8 cellular contexts compared by ENCODE assay signal in genomic region chr19:45403781-45404556, GRCh38. TPM values are rescaled to one million over a fixed set of nuclear protein-coding genes. Genes with fewer than 3 reads are reported as not detected.
DNase-seq lines count a peak whose midpoint lies in the region; ATAC-seq, FAIRE-seq and TF ChIP-seq lines count a peak whose summit lies in the region.

No MANE protein-coding gene starts in this region.

- ATAC-seq in activated CD8-positive, alpha-beta T cell treated with anti-CD3 and anti-CD28 coated beads, Interleukin-2, amount 10 ng/mL, durations not matched to agents 7 days and 5 days: peak; percentile 22
- no peak for ATAC-seq in GM18873 (IDR thresholded peaks at IDR 0.05; ENCODE audit: low FRiP score, unreplicated experiment)

- H3K36me3 ChIP-seq in endothelial cell of umbilical vein (ENCODE audit: control insufficient read depth in 2 of 2, extremely low read depth in 1 of 2, insufficient read depth in 2 of 2, low read length in 2 of 2) (no peaks in the 10 kb centered on the region), vagina (no peaks in the 10 kb centered on the region)

- no peaks in the 10 kb centered on the region for H3K27me3 ChIP-seq in endothelial cell of umbilical vein (ENCODE audit: control insufficient read depth in 2 of 2, insufficient read depth in 2 of 2, low read length in 2 of 2)
- no peaks in the 10 kb centered on the region for H3K27me3 ChIP-seq in vagina

- H3K9ac ChIP-seq in endothelial cell of umbilical vein (replicated peaks; ENCODE audit: extremely low read depth, insufficient read depth, low read length): peak overlapping the region; percentile 82

- peaks cover 61% of the 10 kb centered on the region for H3K79me2 ChIP-seq in endothelial cell of umbilical vein (ENCODE audit: control insufficient read depth, insufficient read depth, low read length)

- peaks cover 12% of the 10 kb centered on the region for H3K36me3 Mint-ChIP-seq in activated CD8-positive, alpha-beta T cell treated with anti-CD3 and anti-CD28 coated beads, Interleukin-2, amount 10 ng/mL, durations not matched to agents 7 days and 5 days (ENCODE audit: low read depth)
- peaks cover 8% of the 10 kb centered on the region for H3K36me3 Mint-ChIP-seq in nephron (ENCODE audit: low read depth)

- H3K9me3 Mint-ChIP-seq in activated CD8-positive, alpha-beta T cell treated with anti-CD3 and anti-CD28 coated beads, Interleukin-2, amount 10 ng/mL, durations not matched to agents 7 days and 5 days (ENCODE audit: insufficient read depth): no peaks in the 10 kb centered on the region
- H3K9me3 Mint-ChIP-seq in nephron: no peaks in the 10 kb centered on the region

- H3K4me2 ChIP-seq in endothelial cell of umbilical vein (ENCODE audit: insufficient read depth, low read length): peak overlapping the region; percentile 56

- dilution Hi-C loops in endothelial cell of umbilical vein (cut with MboI; ENCODE audit: extremely low pct_ligation_motif_present, low sequenced_read_pairs): no loop called here

- H3K9me1 ChIP-seq in endothelial cell of umbilical vein (replicated peaks; ENCODE audit: control insufficient read depth, extremely low read depth, insufficient read depth, low read length): no peaks in the 10 kb centered on the region

- peaks cover 21% of the 10 kb centered on the region for H3K27me3 Mint-ChIP-seq in activated CD8-positive, alpha-beta T cell treated with anti-CD3 and anti-CD28 coated beads, Interleukin-2, amount 10 ng/mL, durations not matched to agents 7 days and 5 days (ENCODE audit: low read depth)
- peaks cover 63% of the 10 kb centered on the region for H3K27me3 Mint-ChIP-seq in nephron (ENCODE audit: low read depth)

- CTCF ChIA-PET in GM10248 (lab: Yijun Ruan, JAX): interaction anchor here (0.9 to 2.9 kb wide), 12 partner anchors 10 to 81 kb away, joined by 3 to 16 read pairs (median 4); no protein-coding TSS in a partner anchor
- CTCF ChIA-PET in activated CD8-positive, alpha-beta T cell treated with anti-CD3 and anti-CD28 coated beads, Interleukin-2, amount 10 ng/mL, durations not matched to agents 7 days and 5 days (lab: Charles Lee): interaction anchor here (0.9 to 6.1 kb wide), 16 partner anchors 11 to 242 kb away, joined by 3 to 64 read pairs (median 4); partner anchors contain the start of genes ERCC1 and FOSB
- CTCF ChIA-PET in endothelial cell of umbilical vein (lab: Charles Lee): interaction anchor here (0.6 to 6.6 kb wide), 13 partner anchors 9 to 81 kb away, joined by 3 to 101 read pairs (median 6); partner anchors contain the start of gene ERCC1

- intact Hi-C loops in endothelial cell of umbilical vein (cut with micrococcal nuclease) (no loop called here), vagina (cut with DNase I) (no loop called here)

- H4K20me1 ChIP-seq in endothelial cell of umbilical vein (replicated peaks; ENCODE audit: control insufficient read depth, extremely low read depth, insufficient read depth, low read length): no peaks in the 10 kb centered on the region

- H3K4me3 ChIP-seq in endothelial cell of umbilical vein (replicated peaks in 1 of 3; ENCODE audit: insufficient read depth in 1 of 3, low read depth in 1 of 3, low read length in 3 of 3) (peak overlapping the region; percentile 73 to 83 (median 81)), vagina (peak overlapping the region; percentile 65 to 69)

- POLR2A ChIA-PET in GM10248 (lab: Yijun Ruan, JAX): no interaction called here
- POLR2A ChIA-PET in activated CD8-positive, alpha-beta T cell treated with anti-CD3 and anti-CD28 coated beads, Interleukin-2, amount 10 ng/mL, durations not matched to agents 7 days and 5 days (lab: Charles Lee): interaction anchor here (0.8 to 1.1 kb wide), 2 partner anchors 33 to 75 kb away, joined by 3 to 4 read pairs; partner anchors contain the start of gene ERCC2
- POLR2A ChIA-PET in endothelial cell of umbilical vein (lab: Charles Lee): no interaction called here

- TF ChIP-seq CTCF in GM10248 (IDR thresholded peaks at IDR 0.05; ENCODE audit: control extremely low read depth, extremely low read depth, low read depth, missing control alignments) (peak; percentile 52), endothelial cell of umbilical vein (IDR thresholded peaks at IDR 0.05; ENCODE audit: extremely low read depth in 1 of 2, insufficient read depth in 1 of 2, low read depth in 1 of 2, low read length in 2 of 2) (peak; percentile 66 to 72), nephron (IDR thresholded peaks at IDR 0.05; ENCODE audit: unreplicated experiment in 3 of 3) (peak; percentile 25 to 45 (median 28)), vagina (IDR thresholded peaks at IDR 0.05) (no peak)

- no TSS peak for BruUV-seq in endothelial cell of umbilical vein (replicated peaks; lab: Mats Ljungman, UMichigan)

- peak overlapping the region; percentile 88 for H3K27ac ChIP-seq in endothelial cell of umbilical vein (ENCODE audit: insufficient read depth, low read depth, low read length)
- peak overlapping the region; percentile 97 for H3K27ac ChIP-seq in vagina

- H3K9me3 ChIP-seq in endothelial cell of umbilical vein (replicated peaks; ENCODE audit: control insufficient read depth, insufficient read depth, low read length): no peaks in the 10 kb centered on the region
- no peaks in the 10 kb centered on the region for H3K9me3 ChIP-seq in vagina

- no peak for TF ChIP-seq POLR2A in endothelial cell of umbilical vein (IDR thresholded peaks at IDR 0.05; ENCODE audit: low read depth, low read length)
- no peak for TF ChIP-seq POLR2A in vagina (IDR thresholded peaks at IDR 0.05)

- peak; percentile 83 for FAIRE-seq in endothelial cell of umbilical vein (lab: Jason Lieb, UNC)

- peaks cover 27% of the 10 kb centered on the region for H3K4me1 ChIP-seq in endothelial cell of umbilical vein (ENCODE audit: control insufficient read depth, extremely low read depth, insufficient read depth, low read length)
- peaks cover 41% of the 10 kb centered on the region for H3K4me1 ChIP-seq in vagina

- peak overlapping the region; percentile 96 for H3K4me3 Mint-ChIP-seq in activated CD8-positive, alpha-beta T cell treated with anti-CD3 and anti-CD28 coated beads, Interleukin-2, amount 10 ng/mL, durations not matched to agents 7 days and 5 days
- peak overlapping the region; percentile 89 to 95 (median 90) for H3K4me3 Mint-ChIP-seq in nephron

- peak overlapping the region; percentile 57 for H3K27ac Mint-ChIP-seq in activated CD8-positive, alpha-beta T cell treated with anti-CD3 and anti-CD28 coated beads, Interleukin-2, amount 10 ng/mL, durations not matched to agents 7 days and 5 days
- no peak overlapping the region for H3K27ac Mint-ChIP-seq in nephron

- peaks cover 44% of the 10 kb centered on the region for H3K4me1 Mint-ChIP-seq in activated CD8-positive, alpha-beta T cell treated with anti-CD3 and anti-CD28 coated beads, Interleukin-2, amount 10 ng/mL, durations not matched to agents 7 days and 5 days (ENCODE audit: low read depth)
- H3K4me1 Mint-ChIP-seq in nephron: peaks cover 28% of the 10 kb centered on the region

- DNase-seq in GM10248 (ENCODE audit: extremely low spot score) (peak; percentile 88), NCI-H1105 treated with DMSO at 0.1 percent for 48 hours (lab: John Stamatoyannopoulos, UW) (peak; percentile 49), endothelial cell of umbilical vein (ENCODE audit: low read depth, low spot score) (peak; percentile 58), vagina (ENCODE audit: extremely low spot score in 2 of 2) (no peak), anterior cingulate cortex (lab: John Stamatoyannopoulos, UW) (no peak)
- DNase-seq in activated CD8-positive, alpha-beta T cell treated with anti-CD3 and anti-CD28 coated beads, Interleukin-2, amount 10 ng/mL, durations not matched to agents 7 days and 5 days: peak; percentile 89

- H2AFZ ChIP-seq in endothelial cell of umbilical vein (ENCODE audit: low read depth, low read length): no peak overlapping the region

RNA-seq across cellular contexts. Expression of gene PPP1R13L, which starts 0.9 kb away (rescaled TPM):
- total RNA-seq in activated CD8-positive, alpha-beta T cell treated with anti-CD3 and anti-CD28 coated beads, Interleukin-2, amount 10 ng/mL, durations not matched to agents 7 days and 5 days: 10 to 100 TPM; 11.8 to 13.4 TPM
- total RNA-seq in endothelial cell of umbilical vein: 77.4 and 84.4 TPM in 2 replicates
- 27.8 and 28.5 TPM in 2 replicates for polyA plus RNA-seq in endothelial cell of umbilical vein
- 24.4 and 38.4 TPM in 2 replicates for polyA plus RNA-seq in endothelial cell of umbilical vein (2011; cell fraction: cytosol; rRNA removed)
- 55.0 and 63.4 TPM in 2 replicates for polyA plus RNA-seq in endothelial cell of umbilical vein (2011; cell fraction: nucleus; rRNA removed)
- polyA plus RNA-seq in endothelial cell of umbilical vein (2012): 38.0 and 43.8 TPM in 2 replicates
- polyA minus RNA-seq in endothelial cell of umbilical vein: 16.3 and 23.6 TPM in 2 replicates
- 14.8 TPM for polyA minus RNA-seq in endothelial cell of umbilical vein (2011; cell fraction: cytosol; rRNA and poly(A)+ RNA removed)
- 15.7 and 21.1 TPM in 2 replicates for polyA minus RNA-seq in endothelial cell of umbilical vein (2011; cell fraction: nucleus; rRNA and poly(A)+ RNA removed)
- 111 TPM for total RNA-seq in vagina

RNA-seq across cellular contexts. Expression of gene POLR1G, which starts 2.5 kb away (rescaled TPM):
- total RNA-seq in activated CD8-positive, alpha-beta T cell treated with anti-CD3 and anti-CD28 coated beads, Interleukin-2, amount 10 ng/mL, durations not matched to agents 7 days and 5 days: 10 to 100 TPM in 1 of 2 experiments, 1 to 10 TPM in 1; 9.5 to 10.6 TPM
- total RNA-seq in endothelial cell of umbilical vein: 18.0 and 19.5 TPM in 2 replicates
- 6.6 and 6.7 TPM in 2 replicates for polyA plus RNA-seq in endothelial cell of umbilical vein
- 7.9 and 8.1 TPM in 2 replicates for polyA plus RNA-seq in endothelial cell of umbilical vein (2011; cell fraction: cytosol; rRNA removed)
- polyA plus RNA-seq in endothelial cell of umbilical vein (2011; cell fraction: nucleus; rRNA removed): 4.1 and 5.9 TPM in 2 replicates
- 8.4 and 9.8 TPM in 2 replicates for polyA plus RNA-seq in endothelial cell of umbilical vein (2012)
- polyA minus RNA-seq in endothelial cell of umbilical vein: 4.0 and 5.3 TPM in 2 replicates
- 10.7 TPM for polyA minus RNA-seq in endothelial cell of umbilical vein (2011; cell fraction: cytosol; rRNA and poly(A)+ RNA removed)
- polyA minus RNA-seq in endothelial cell of umbilical vein (2011; cell fraction: nucleus; rRNA and poly(A)+ RNA removed): 1.6 and 2.1 TPM in 2 replicates
- 2.2 TPM for total RNA-seq in vagina

RNA-seq across cellular contexts. Expression of gene ERCC1, which starts 19.7 kb away (rescaled TPM):
- 10 to 100 TPM; 57.5 to 64.8 TPM for total RNA-seq in activated CD8-positive, alpha-beta T cell treated with anti-CD3 and anti-CD28 coated beads, Interleukin-2, amount 10 ng/mL, durations not matched to agents 7 days and 5 days
- 81.8 and 82.6 TPM in 2 replicates for total RNA-seq in endothelial cell of umbilical vein
- 126 and 146 TPM in 2 replicates for polyA plus RNA-seq in endothelial cell of umbilical vein
- polyA plus RNA-seq in endothelial cell of umbilical vein (2011; cell fraction: cytosol; rRNA removed): 93.4 and 111 TPM in 2 replicates
- polyA plus RNA-seq in endothelial cell of umbilical vein (2011; cell fraction: nucleus; rRNA removed): 103 and 106 TPM in 2 replicates
- 88.7 and 94.4 TPM in 2 replicates for polyA plus RNA-seq in endothelial cell of umbilical vein (2012)
- 59.3 and 63.8 TPM in 2 replicates for polyA minus RNA-seq in endothelial cell of umbilical vein
- polyA minus RNA-seq in endothelial cell of umbilical vein (2011; cell fraction: cytosol; rRNA and poly(A)+ RNA removed): 38.5 TPM
- 27.0 and 27.3 TPM in 2 replicates for polyA minus RNA-seq in endothelial cell of umbilical vein (2011; cell fraction: nucleus; rRNA and poly(A)+ RNA removed)
- 123 TPM for total RNA-seq in vagina

RNA-seq across cellular contexts. Expression of gene ERCC2, which starts 33.6 kb away (rescaled TPM):
- 10 to 100 TPM; 23.7 to 24.4 TPM for total RNA-seq in activated CD8-positive, alpha-beta T cell treated with anti-CD3 and anti-CD28 coated beads, Interleukin-2, amount 10 ng/mL, durations not matched to agents 7 days and 5 days
- total RNA-seq in endothelial cell of umbilical vein: 55.4 and 59.9 TPM in 2 replicates
- polyA plus RNA-seq in endothelial cell of umbilical vein: 61.8 and 79.6 TPM in 2 replicates
- 34.0 and 34.3 TPM in 2 replicates for polyA plus RNA-seq in endothelial cell of umbilical vein (2011; cell fraction: cytosol; rRNA removed)
- 109 and 127 TPM in 2 replicates for polyA plus RNA-seq in endothelial cell of umbilical vein (2011; cell fraction: nucleus; rRNA removed)
- polyA plus RNA-seq in endothelial cell of umbilical vein (2012): 63.0 and 81.8 TPM in 2 replicates
- polyA minus RNA-seq in endothelial cell of umbilical vein: 50.6 and 61.5 TPM in 2 replicates
- 6.1 TPM for polyA minus RNA-seq in endothelial cell of umbilical vein (2011; cell fraction: cytosol; rRNA and poly(A)+ RNA removed)
- polyA minus RNA-seq in endothelial cell of umbilical vein (2011; cell fraction: nucleus; rRNA and poly(A)+ RNA removed): 25.0 and 27.1 TPM in 2 replicates
- 17.9 TPM for total RNA-seq in vagina

Comparison
In these comparisons a context has a peak if more than half of its experiments do, and no peak if none do; other contexts are left out.
1. DNase-seq: peak in GM10248 (single experiment), NCI-H1105 treated with DMSO at 0.1 percent for 48 hours (single experiment), activated CD8-positive, alpha-beta T cell treated with anti-CD3 and anti-CD28 coated beads, Interleukin-2, amount 10 ng/mL, durations not matched to agents 7 days and 5 days (single experiment) and endothelial cell of umbilical vein (single experiment); none in vagina (0 of 2) and anterior cingulate cortex (0 of 58).
2. CTCF ChIP-seq: peak in GM10248 (single experiment), endothelial cell of umbilical vein (2 of 2) and nephron (3 of 3); none in vagina (0 of 3).